12 cellular contexts compared by ENCODE assay signal in the genomic region with DNA sequence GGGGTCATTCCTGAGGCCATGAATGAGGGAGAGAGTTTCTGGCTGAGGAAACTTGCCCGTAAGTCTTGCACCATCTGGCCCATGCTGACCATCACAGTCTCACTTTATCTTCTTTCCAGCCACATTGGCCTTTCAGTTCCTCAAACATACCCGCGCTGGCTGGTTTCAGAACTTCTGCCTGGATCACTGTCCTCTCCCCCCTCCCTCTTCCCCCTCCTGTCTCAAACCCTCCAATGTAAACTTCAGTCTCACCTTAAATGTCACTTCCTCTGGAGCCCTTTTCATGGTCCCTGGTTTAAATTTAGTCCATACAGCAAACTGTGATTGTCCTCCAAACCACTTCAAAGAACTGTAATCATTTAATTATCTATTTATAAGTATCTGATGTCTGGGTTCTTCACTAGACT. TPM values are rescaled to one million over a fixed set of nuclear protein-coding genes. Genes with fewer than 3 reads are reported as not detected.
A peak's percentile ranks its signal among the peaks of the same experiment; 100 is the strongest.
DNase-seq lines count a peak whose midpoint lies in the region; ATAC-seq, FAIRE-seq and TF ChIP-seq lines count a peak whose summit lies in the region.
"Had no signal": no experiment of that assay in that cellular context is flagged by ENCODE, and none has a peak within 500 bp of the region (broad histone marks: within the 10 kb centered on the region; RNA-seq: fewer than 3 reads in every experiment).

No MANE protein-coding gene starts in this region.

- H3K36me3 ChIP-seq in GM12878 (ENCODE audit: control insufficient read depth in 2 of 2, insufficient read depth in 2 of 2, low read length in 1 of 2) (no peaks in the 10 kb centered on the region), mesenchymal stem cell (ENCODE audit: control insufficient read depth in 1 of 2, insufficient read depth in 2 of 2, low read depth in 1 of 2, low read length in 2 of 2) (no peaks in the 10 kb centered on the region)

- no peak overlapping the region for H4K8ac ChIP-seq in mesenchymal stem cell (ENCODE audit: low read length)

- POLR2A ChIA-PET in GM12878 (lab: Charles Lee), result no interaction called here

- in situ Hi-C loops in GM12878 (cut with MboI), result no loop called here

- H3K27ac ChIP-seq in GM12878 (ENCODE audit: control insufficient read depth, insufficient read depth), result peak overlapping the region; percentile 94
- H3K27ac ChIP-seq in mesenchymal stem cell (ENCODE audit: low read length, poor library complexity, severe bottlenecking), result no peak overlapping the region

- no peak overlapping the region for H2BK5ac ChIP-seq in mesenchymal stem cell (ENCODE audit: low read depth, low read length, poor library complexity, severe bottlenecking)

- TF ChIP-seq POLR2A in GM12878 (IDR thresholded peaks at IDR 0.05; ENCODE audit: low read depth, low read length), result 0 out of 2 replicates have a peak, but pooled peaks have one; percentile 20

- H3K4me2 ChIP-seq in GM12878 (ENCODE audit: control insufficient read depth, insufficient read depth) (peak overlapping the region; percentile 78), mesenchymal stem cell (ENCODE audit: low read length, poor library complexity, severe bottlenecking) (no peak overlapping the region)

- H2AFZ ChIP-seq in GM12878 (ENCODE audit: control insufficient read depth, low read depth, low read length) (no peak overlapping the region), mesenchymal stem cell (ENCODE audit: low read depth, low read length) (no peak overlapping the region)

- no peak overlapping the region for H2BK15ac ChIP-seq in mesenchymal stem cell (ENCODE audit: low read depth, poor library complexity, severe bottlenecking)

- RAD21 ChIA-PET in GM12878 (lab: Charles Lee; ENCODE audit: unreplicated experiment), result interaction anchor here (1.8 kb wide), 1 partner anchor 9 kb away, joined by 4 read pairs; no protein-coding TSS in a partner anchor

- H3K23ac ChIP-seq in mesenchymal stem cell (ENCODE audit: low read length in 2 of 2), result no peak overlapping the region

- H3K4me1 ChIP-seq in GM12878 (ENCODE audit: control insufficient read depth, insufficient read depth, low read length) (peaks cover 52% of the 10 kb centered on the region), mesenchymal stem cell (ENCODE audit: control insufficient read depth, insufficient read depth, low read depth, low read length) (peaks cover 13% of the 10 kb centered on the region)

- peak overlapping the region; percentile 5; the same call in 1 of the 2 replicates for H3K9ac ChIP-seq in GM12878 (ENCODE audit: control insufficient read depth, insufficient read depth, low read length)
- no peak overlapping the region for H3K9ac ChIP-seq in mesenchymal stem cell (ENCODE audit: low read length)

- H3K79me2 ChIP-seq in GM12878 (ENCODE audit: control insufficient read depth, insufficient read depth, low read length), result peaks cover 17% of the 10 kb centered on the region

- no peak overlapping the region for H4K91ac ChIP-seq in mesenchymal stem cell (ENCODE audit: low read length)

- peak; percentile 88 to 97; a peak in 3 of 4 replicates for TF ChIP-seq EP300 in GM12878 (IDR thresholded peaks at IDR 0.05; ENCODE audit: borderline replicate concordance in 1 of 2, control insufficient read depth in 1 of 2, low read depth in 2 of 2, low read length in 2 of 2)

- peak; percentile 39 for ATAC-seq in GM18498 (IDR thresholded peaks at IDR 0.05; ENCODE audit: unreplicated experiment)
- peak; percentile 26 for ATAC-seq in GM21381 (IDR thresholded peaks at IDR 0.05; ENCODE audit: unreplicated experiment)
- ATAC-seq in HG03280 (IDR thresholded peaks at IDR 0.05; ENCODE audit: unreplicated experiment), result peak; percentile 32
- peak; percentile 54 for ATAC-seq in GM12878

- FAIRE-seq in GM12878 (lab: Jason Lieb, UNC), result peak; percentile 98

- no peak for TF ChIP-seq RAD21 in GM12878 (IDR thresholded peaks at IDR 0.05; ENCODE audit: insufficient read depth, low read depth, low read length)

- CTCF ChIA-PET in GM12878 (lab: Yijun Ruan, JAX), result interaction anchor here (0.8 kb wide), 1 partner anchor 79 kb away, joined by 3 read pairs; no protein-coding TSS in a partner anchor

- BruUV-seq in GM12878 (replicated peaks; lab: Mats Ljungman, UMichigan), result no TSS peak

- H3K9me3 ChIP-seq in GM12878 (replicated peaks; ENCODE audit: control insufficient read depth, insufficient read depth, low read length), result peaks cover 8% of the 10 kb centered on the region
- no peaks in the 10 kb centered on the region for H3K9me3 ChIP-seq in mesenchymal stem cell (ENCODE audit: control insufficient read depth, low read length)

- H3K14ac ChIP-seq in mesenchymal stem cell (ENCODE audit: low read length in 2 of 2), result no peak overlapping the region

- H2BK120ac ChIP-seq in mesenchymal stem cell (ENCODE audit: low read depth, low read length), result no peak overlapping the region

- no peak for TF ChIP-seq CTCF in GM12878 (IDR thresholded peaks at IDR 0.05 in 2 of 3, conservative IDR thresholded peaks at IDR 0.05 in 1 of 3; ENCODE audit: control insufficient read depth in 2 of 3, extremely low read depth in 1 of 3, insufficient read depth in 1 of 3, low read depth in 3 of 3, low read length in 3 of 3)

- no peaks in the 10 kb centered on the region for H4K20me1 ChIP-seq in GM12878 (ENCODE audit: control insufficient read depth, insufficient read depth)

- H2AK5ac ChIP-seq in mesenchymal stem cell (ENCODE audit: low read length, severe bottlenecking), result no peak overlapping the region

- H3K79me1 ChIP-seq in mesenchymal stem cell (replicated peaks; ENCODE audit: low read length, poor library complexity, severe bottlenecking), result peaks cover 3% of the 10 kb centered on the region

- no peak overlapping the region for H3K4ac ChIP-seq in mesenchymal stem cell (ENCODE audit: low read depth in 1 of 2, low read length in 2 of 2)

- peak; percentile 94 for DNase-seq in GM12878 (ENCODE audit: low read depth, low spot score)
- no peak for DNase-seq in mesenchymal stem cell
- no peak for DNase-seq in activated CD8-positive, alpha-beta memory T cell treated with anti-CD3 and anti-CD28 coated beads for 24 hours
- DNase-seq in occipital lobe (lab: John Stamatoyannopoulos, UW), result no peak
- DNase-seq in KG1 (lab: John Stamatoyannopoulos, UW), result no peak
- DNase-seq: activated CD8-positive, alpha-beta memory T cell treated with anti-CD3 and anti-CD28 coated beads, Interleukin-2, amount 50 U/mL, for 4 hours; cerebellar nuclear complex; stimulated activated CD8-positive, alpha-beta memory T cell treated with anti-CD3 and anti-CD28 coated beads, Interleukin-4, amount 100 ng/mL, for 48 hours had no signal

- 0% methylated on average over 3 of the region's 3 CpGs for WGBS in GM12878 (ENCODE audit: insufficient coverage, insufficient replicate concordance, low lambda C conversion rate, missing lambda C conversion rate)
- WGBS in mesenchymal stem cell, result 79% methylated on average over 3 of the region's 3 CpGs

- intact Hi-C loops in GM12878 (cut with micrococcal nuclease; ENCODE audit: unreplicated experiment), result no loop called here

- H3K18ac ChIP-seq in mesenchymal stem cell (ENCODE audit: low read depth in 1 of 2, low read length in 2 of 2), result no peak overlapping the region

- no peaks in the 10 kb centered on the region for H3K27me3 ChIP-seq in GM12878 (replicated peaks in 1 of 2; ENCODE audit: control insufficient read depth in 2 of 2, insufficient read depth in 2 of 2, low read length in 1 of 2)
- peaks cover 14 to 15% of the 10 kb centered on the region in 2 experiments for H3K27me3 ChIP-seq in mesenchymal stem cell (ENCODE audit: control insufficient read depth in 1 of 2, insufficient read depth in 1 of 2, low read length in 2 of 2)

- H3K4me3 ChIP-seq in GM12878 (no peak overlapping the region), mesenchymal stem cell (ENCODE audit: insufficient read depth in 1 of 2, low read depth in 1 of 2, low read length in 2 of 2) (no peak overlapping the region)

- H2BK12ac ChIP-seq in mesenchymal stem cell (ENCODE audit: low read length in 2 of 2), result no peak overlapping the region

- SMC1A ChIA-PET in GM12878 (lab: Charles Lee; ENCODE audit: uncharacterized antibody, unreplicated experiment), result interaction anchor here (1.5 to 1.6 kb wide), 2 partner anchors 43 to 59 kb away, joined by 3 to 4 read pairs; no protein-coding TSS in a partner anchor

RNA-seq across cellular contexts. Expression of gene TMEM109, which starts 3.7 kb away (rescaled TPM):
- total RNA-seq in GM12878 (2013; cell fraction: nucleolus; rRNA removed), result 19.0 and 20.8 TPM in 2 replicates
- total RNA-seq in GM12878 (2014; rRNA removed) (62.8 and 66.8 TPM in 2 replicates), GM12878 (2014; rRNA removed; fragmentation: Illumina TruSeq; extraction: Trizol) (38.3 and 43.3 TPM in 2 replicates), GM12878 (2021) (124 and 128 TPM in 2 replicates), occipital lobe (8.3 TPM)
- 52.2 TPM for polyA plus RNA-seq in GM12878 (2011; ENCODE audit: low read depth)
- polyA plus RNA-seq in GM12878 (2011; rRNA removed) (8.1 and 25.7 TPM in 2 replicates), GM12878 (2014; fragmentation: Illumina TruSeq; extraction: Trizol) (73.9 and 115 TPM in 2 replicates), GM12878 (2014; fragmentation: Nextera tagmentation; extraction: Ambion mirVana) (10 to 100 TPM; 21.9 to 52.9 TPM), GM12878 (2014; rRNA removed) (104 and 117 TPM in 2 replicates), GM12878 (2016; fragmentation: Nextera tagmentation; extraction: Ambion mirVana) (100 to 1,000 TPM; 179 to 199 TPM)
- polyA plus RNA-seq in GM12878 (2011; cell fraction: cytosol; rRNA removed), result 37.4 and 37.6 TPM in 2 replicates
- polyA plus RNA-seq in GM12878 (2011; cell fraction: nucleus; rRNA removed), result 18.8 and 25.3 TPM in 2 replicates
- 42.7 and 46.8 TPM in 2 replicates for polyA plus RNA-seq in GM12878 (2012)
- polyA minus RNA-seq in GM12878 (2011; rRNA and poly(A)+ RNA removed), result 15.6 and 17.1 TPM in 2 replicates
- 8.0 and 8.4 TPM in 2 replicates for polyA minus RNA-seq in GM12878 (2011; cell fraction: cytosol; rRNA and poly(A)+ RNA removed)
- 4.8 and 7.1 TPM in 2 replicates for polyA minus RNA-seq in GM12878 (2011; cell fraction: nucleus; rRNA and poly(A)+ RNA removed)
- 107 TPM for polyA plus RNA-seq in mesenchymal stem cell (2013, experiment 1 of 2)
- polyA plus RNA-seq in mesenchymal stem cell (2013, experiment 2 of 2), result 104 TPM

RNA-seq across cellular contexts. Expression of gene PRPF19, which starts 3.9 kb away (rescaled TPM):
- total RNA-seq in GM12878 (2013; cell fraction: nucleolus; rRNA removed), result 51.1 and 62.0 TPM in 2 replicates
- total RNA-seq in GM12878 (2014; rRNA removed) (95.6 and 109 TPM in 2 replicates), GM12878 (2014; rRNA removed; fragmentation: Illumina TruSeq; extraction: Trizol) (48.7 and 53.1 TPM in 2 replicates), GM12878 (2021) (165 and 170 TPM in 2 replicates), occipital lobe (42.3 TPM)
- 57.2 TPM for polyA plus RNA-seq in GM12878 (2011; ENCODE audit: low read depth)
- polyA plus RNA-seq in GM12878 (2011; rRNA removed) (12.9 and 25.6 TPM in 2 replicates), GM12878 (2014; fragmentation: Illumina TruSeq; extraction: Trizol) (109 and 151 TPM in 2 replicates), GM12878 (2014; fragmentation: Nextera tagmentation; extraction: Ambion mirVana) (10 to 100 TPM in 1 of 2 experiments, 1 to 10 TPM in 1; 8.7 to 27.7 TPM), GM12878 (2014; rRNA removed) (74.4 and 88.5 TPM in 2 replicates), GM12878 (2016; fragmentation: Nextera tagmentation; extraction: Ambion mirVana) (10 to 100 TPM; 59.8 to 62.9 TPM)
- 44.9 and 48.1 TPM in 2 replicates for polyA plus RNA-seq in GM12878 (2011; cell fraction: cytosol; rRNA removed)
- polyA plus RNA-seq in GM12878 (2011; cell fraction: nucleus; rRNA removed), result 51.8 and 78.3 TPM in 2 replicates
- 81.7 and 107 TPM in 2 replicates for polyA plus RNA-seq in GM12878 (2012)
- polyA minus RNA-seq in GM12878 (2011; rRNA and poly(A)+ RNA removed), result 20.9 and 45.0 TPM in 2 replicates
- polyA minus RNA-seq in GM12878 (2011; cell fraction: cytosol; rRNA and poly(A)+ RNA removed), result 31.7 and 35.9 TPM in 2 replicates
- polyA minus RNA-seq in GM12878 (2011; cell fraction: nucleus; rRNA and poly(A)+ RNA removed), result 34.9 and 61.6 TPM in 2 replicates
- 46.6 TPM for polyA plus RNA-seq in mesenchymal stem cell (2013, experiment 1 of 2)
- 47.0 TPM for polyA plus RNA-seq in mesenchymal stem cell (2013, experiment 2 of 2)

RNA-seq across cellular contexts. Expression of gene TMEM132A, which starts 14.0 kb away (rescaled TPM):
- 7.0 and 7.3 TPM in 2 replicates for total RNA-seq in GM12878 (2013; cell fraction: nucleolus; rRNA removed)
- total RNA-seq in GM12878 (2014; rRNA removed) (6.4 and 14.1 TPM in 2 replicates), GM12878 (2014; rRNA removed; fragmentation: Illumina TruSeq; extraction: Trizol) (4.1 and 5.6 TPM in 2 replicates), GM12878 (2021) (16.0 and 25.0 TPM in 2 replicates), occipital lobe (104 TPM)
- 2.7 TPM for polyA plus RNA-seq in GM12878 (2011; ENCODE audit: low read depth)
- polyA plus RNA-seq in GM12878 (2011; rRNA removed) (0.56 and 0.78 TPM in 2 replicates), GM12878 (2014; fragmentation: Illumina TruSeq; extraction: Trizol) (1.5 and 1.7 TPM in 2 replicates), GM12878 (2014; fragmentation: Nextera tagmentation; extraction: Ambion mirVana) (under 1 TPM; 0.16 to 0.79 TPM), GM12878 (2014; rRNA removed) (9.9 and 14.6 TPM in 2 replicates), GM12878 (2016; fragmentation: Nextera tagmentation; extraction: Ambion mirVana) (1 to 10 TPM; 3.4 to 5.2 TPM)
- 0.64 and 1.3 TPM in 2 replicates for polyA plus RNA-seq in GM12878 (2011; cell fraction: cytosol; rRNA removed)
- polyA plus RNA-seq in GM12878 (2011; cell fraction: nucleus; rRNA removed), result 16.2 and 17.6 TPM in 2 replicates
- polyA plus RNA-seq in GM12878 (2012), result 4.8 and 9.3 TPM in 2 replicates
- polyA minus RNA-seq in GM12878 (2011; rRNA and poly(A)+ RNA removed), result 0.22 and 3.0 TPM in 2 replicates
- 2.8 and 5.9 TPM in 2 replicates for polyA minus RNA-seq in GM12878 (2011; cell fraction: cytosol; rRNA and poly(A)+ RNA removed)
- polyA minus RNA-seq in GM12878 (2011; cell fraction: nucleus; rRNA and poly(A)+ RNA removed), result 4.1 and 4.7 TPM in 2 replicates
- 84.4 TPM for polyA plus RNA-seq in mesenchymal stem cell (2013, experiment 1 of 2)
- 86.4 TPM for polyA plus RNA-seq in mesenchymal stem cell (2013, experiment 2 of 2)

RNA-seq across cellular contexts. Expression of gene SLC15A3, which starts 41.7 kb away (rescaled TPM):
- total RNA-seq in GM12878 (2013; cell fraction: nucleolus; rRNA removed), result 203 and 205 TPM in 2 replicates
- total RNA-seq in GM12878 (2014; rRNA removed) (71.3 and 83.5 TPM in 2 replicates), GM12878 (2014; rRNA removed; fragmentation: Illumina TruSeq; extraction: Trizol) (51.5 and 56.3 TPM in 2 replicates), GM12878 (2021) (93.3 and 102 TPM in 2 replicates), occipital lobe (5.8 TPM)
- 36.2 TPM for polyA plus RNA-seq in GM12878 (2011; ENCODE audit: low read depth)
- polyA plus RNA-seq in GM12878 (2011; rRNA removed) (18.2 and 44.9 TPM in 2 replicates), GM12878 (2014; fragmentation: Illumina TruSeq; extraction: Trizol) (11.7 and 54.8 TPM in 2 replicates), GM12878 (2014; fragmentation: Nextera tagmentation; extraction: Ambion mirVana) (10 to 100 TPM; 17.7 to 55.4 TPM), GM12878 (2014; rRNA removed) (71.9 and 83.8 TPM in 2 replicates), GM12878 (2016; fragmentation: Nextera tagmentation; extraction: Ambion mirVana) (10 to 100 TPM; 53.4 to 57.7 TPM)
- polyA plus RNA-seq in GM12878 (2011; cell fraction: cytosol; rRNA removed), result 55.8 and 65.2 TPM in 2 replicates
- 80.5 and 92.2 TPM in 2 replicates for polyA plus RNA-seq in GM12878 (2011; cell fraction: nucleus; rRNA removed)
- 90.2 and 104 TPM in 2 replicates for polyA plus RNA-seq in GM12878 (2012)
- polyA minus RNA-seq in GM12878 (2011; rRNA and poly(A)+ RNA removed), result 99.9 and 126 TPM in 2 replicates
- polyA minus RNA-seq in GM12878 (2011; cell fraction: cytosol; rRNA and poly(A)+ RNA removed), result 50.8 and 65.5 TPM in 2 replicates
- 57.2 and 89.6 TPM in 2 replicates for polyA minus RNA-seq in GM12878 (2011; cell fraction: nucleus; rRNA and poly(A)+ RNA removed)
- polyA plus RNA-seq in mesenchymal stem cell (2013, experiment 1 of 2), result 40.1 TPM
- 32.4 TPM for polyA plus RNA-seq in mesenchymal stem cell (2013, experiment 2 of 2)

RNA-seq across cellular contexts. Expression of gene ZP1, which starts 42.9 kb away (rescaled TPM):
- not detected in 2 replicates for total RNA-seq in GM12878 (2013; cell fraction: nucleolus; rRNA removed)
- not detected in 2 replicates for total RNA-seq in GM12878 (2014; rRNA removed)
- not detected in 2 replicates for total RNA-seq in GM12878 (2014; rRNA removed; fragmentation: Illumina TruSeq; extraction: Trizol)
- total RNA-seq in GM12878 (2021), result not detected in 2 replicates
- polyA plus RNA-seq in GM12878 (2011; ENCODE audit: low read depth), result not detected
- not detected in 2 replicates for polyA plus RNA-seq in GM12878 (2011; rRNA removed)
- polyA plus RNA-seq in GM12878 (2011; cell fraction: cytosol; rRNA removed), result not detected in 2 replicates
- not detected in 2 replicates for polyA plus RNA-seq in GM12878 (2011; cell fraction: nucleus; rRNA removed)
- not detected in 2 replicates for polyA plus RNA-seq in GM12878 (2012)
- polyA plus RNA-seq in GM12878 (2014; fragmentation: Illumina TruSeq; extraction: Trizol), result not detected in 2 replicates
- polyA plus RNA-seq in GM12878 (2014; fragmentation: Nextera tagmentation; extraction: Ambion mirVana), result not detected
- polyA plus RNA-seq in GM12878 (2014; rRNA removed), result not detected in 2 replicates
- not detected for polyA plus RNA-seq in GM12878 (2016; fragmentation: Nextera tagmentation; extraction: Ambion mirVana)
- not detected in 2 replicates for polyA minus RNA-seq in GM12878 (2011; rRNA and poly(A)+ RNA removed)
- not detected in 2 replicates for polyA minus RNA-seq in GM12878 (2011; cell fraction: cytosol; rRNA and poly(A)+ RNA removed)
- polyA minus RNA-seq in GM12878 (2011; cell fraction: nucleus; rRNA and poly(A)+ RNA removed), result not detected in 2 replicates
- polyA plus RNA-seq in mesenchymal stem cell (2013, experiment 1 of 2), result 0.44 TPM
- polyA plus RNA-seq in mesenchymal stem cell (2013, experiment 2 of 2), result 0.42 TPM
- total RNA-seq in occipital lobe, result not detected
- total RNA-seq: posterior vena cava had no signal
